10 cellular contexts compared by ENCODE assay signal in the genomic region with DNA sequence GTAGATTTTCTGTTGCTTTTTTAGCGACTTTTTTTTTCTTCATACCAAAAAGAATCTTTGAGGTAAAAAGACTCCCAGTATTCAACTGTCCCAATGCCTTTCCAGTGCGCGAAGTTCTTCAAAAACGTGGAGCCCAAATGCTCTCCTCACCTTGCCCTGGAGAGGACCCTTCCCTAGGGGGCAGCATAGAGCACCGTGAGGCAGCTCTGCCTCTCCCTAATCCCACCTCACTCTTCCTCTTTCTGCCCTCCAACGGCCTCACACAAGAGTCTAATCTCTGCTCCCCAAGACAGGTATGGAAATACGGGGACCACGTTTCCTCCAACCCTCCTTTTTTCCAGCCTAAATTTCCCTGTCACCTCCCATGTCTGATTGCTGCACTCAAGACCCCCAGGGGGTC.
DNase-seq lines count a peak whose midpoint lies in the region; ATAC-seq and TF ChIP-seq lines count a peak whose summit lies in the region.
"Had no signal": no experiment of that assay in that cellular context is flagged by ENCODE, and none has a peak within 500 bp of the region (broad histone marks: within the 10 kb centered on the region; RNA-seq: fewer than 3 reads in every experiment).

No MANE protein-coding gene starts in this region.

- no peak overlapping the region for H2AFZ ChIP-seq in PC-9

- no peak overlapping the region for H3K27ac ChIP-seq in PC-9
- H3K27ac ChIP-seq in foreskin keratinocyte: no peak overlapping the region

- H3K4me1 ChIP-seq in PC-9 (replicated peaks; ENCODE audit: insufficient read depth) (peaks cover 27% of the 10 kb centered on the region), foreskin keratinocyte (no peaks in the 10 kb centered on the region)

- H3K9me2 ChIP-seq in PC-9 (ENCODE audit: insufficient read depth): no peaks in the 10 kb centered on the region

- H3K9me3 ChIP-seq in PC-9 (ENCODE audit: insufficient read depth, low read depth): no peaks in the 10 kb centered on the region

- H3K79me2 ChIP-seq in PC-9 (ENCODE audit: low read depth): no peaks in the 10 kb centered on the region

- TF ChIP-seq CTCF in GM12864 (IDR thresholded peaks at IDR 0.05; ENCODE audit: low read depth, low read length, missing control alignments) (peak; percentile 58), PC-9 (conservative IDR thresholded peaks at IDR 0.05) (peak; percentile 52), foreskin keratinocyte (conservative IDR thresholded peaks at IDR 0.05) (peak; percentile 36)

- no peak overlapping the region for H3K4me2 ChIP-seq in PC-9

- H4K20me1 ChIP-seq in PC-9 (ENCODE audit: insufficient read depth): no peaks in the 10 kb centered on the region

- ATAC-seq in foreskin keratinocyte: no peak

- POLR2A ChIA-PET in PC-9 (lab: Charles Lee; ENCODE audit: unreplicated experiment): no interaction called here

- DNase-seq in DMS53 (lab: John Stamatoyannopoulos, UW): peak; percentile 15
- no peak for DNase-seq in DMS53 treated with DMSO at 0.1 percent for 48 hours (lab: John Stamatoyannopoulos, UW; ENCODE audit: unreplicated experiment)
- DNase-seq in GM12864 (ENCODE audit: low read depth): no peak
- no peak for DNase-seq in PC-9
- DNase-seq in foreskin keratinocyte: no peak
- DNase-seq in amniotic stem cell (lab: John Stamatoyannopoulos, UW): no peak
- DNase-seq in NCI-H345 (lab: John Stamatoyannopoulos, UW): no peak
- DNase-seq in T-helper 2 cell: no peak
- DNase-seq: NCI-H1092, occipital lobe had no signal

- intact Hi-C loops in PC-9 (cut with micrococcal nuclease; ENCODE audit: unreplicated experiment): no loop called here

- H3K4me3 ChIP-seq in GM12864 (ENCODE audit: low read depth, low read length) (no peak overlapping the region), PC-9 (no peak overlapping the region)

- no peaks in the 10 kb centered on the region for H3F3A ChIP-seq in PC-9 (ENCODE audit: insufficient read depth, low read depth)

- CTCF ChIA-PET in PC-9 (lab: Charles Lee): no interaction called here

- H3K36me3 ChIP-seq in PC-9 (ENCODE audit: low read depth): no peaks in the 10 kb centered on the region

- BruUV-seq in PC-9 (replicated peaks; lab: Mats Ljungman, UMichigan): no TSS peak

- H3K27me3 ChIP-seq in PC-9 (ENCODE audit: insufficient read depth, low read depth) (no peaks in the 10 kb centered on the region), foreskin keratinocyte (peaks cover 49% of the 10 kb centered on the region)
